8 cellular contexts compared by ENCODE assay signal in genomic region chr7:30062587-30062986, GRCh38. TPM values are rescaled to one million over a fixed set of nuclear protein-coding genes. Genes with fewer than 3 reads are reported as not detected.
DNase-seq lines count a peak whose midpoint lies in the region; TF ChIP-seq lines count a peak whose summit lies in the region.

No MANE protein-coding gene starts in this region.

- H3K36me3 ChIP-seq in transverse colon, result peaks cover 0 to 5% (median 2%) of the 10 kb centered on the region in 4 donors
- no peaks in the 10 kb centered on the region for H3K36me3 ChIP-seq in MG63

- WGBS in transverse colon (ENCODE audit: low coverage in 1 of 2), 2 donors, result 67 to 71% methylated on average over 1 of the region's 1 CpG

- H3K27ac ChIP-seq in transverse colon, result no peak overlapping the region

- no peak for DNase-seq in Calu3
- peak; percentile 35 for DNase-seq in GM20000 (ENCODE audit: low spot score)
- DNase-seq in NCI-H2171 treated with DMSO at 0.1 percent for 48 hours (lab: John Stamatoyannopoulos, UW), result peak; percentile 51
- peak; percentile 61 for DNase-seq in astrocyte of the spinal cord (ENCODE audit: low read depth, low spot score)
- peak; percentile 64 for DNase-seq in inferior parietal cortex (ENCODE audit: extremely low spot score)
- DNase-seq in transverse colon, result no peak
- no peak for DNase-seq in MG63
- no peak for DNase-seq in mucosa of gallbladder (ENCODE audit: low spot score)

- H3K27me3 Mint-ChIP-seq in Calu3 (ENCODE audit: unreplicated experiment), result no peaks in the 10 kb centered on the region

- TF ChIP-seq CTCF in Calu3 (IDR thresholded peaks at IDR 0.05; ENCODE audit: unreplicated experiment) (peak; percentile 49), GM20000 (IDR thresholded peaks at IDR 0.05; ENCODE audit: extremely low read depth, missing control alignments) (peak; percentile 60), astrocyte of the spinal cord (IDR thresholded peaks at IDR 0.05; ENCODE audit: low read depth, low read length) (peak; percentile 70), transverse colon (IDR thresholded peaks at IDR 0.05) (peak in 4 of 5 experiments; percentile 41 to 47 (median 45))

- H3K27me3 ChIP-seq in transverse colon, result no peaks in the 10 kb centered on the region
- H3K27me3 ChIP-seq in MG63, result no peaks in the 10 kb centered on the region

- H3K4me3 ChIP-seq in astrocyte of the spinal cord (ENCODE audit: low read depth, low read length), result no peak overlapping the region
- H3K4me3 ChIP-seq in transverse colon, result no peak overlapping the region
- no peak overlapping the region for H3K4me3 ChIP-seq in MG63

- no peak overlapping the region for H3K4me3 Mint-ChIP-seq in Calu3 (ENCODE audit: low read depth, unreplicated experiment)

- no peak for TF ChIP-seq EP300 in transverse colon (IDR thresholded peaks at IDR 0.05; ENCODE audit: low read depth)

- no TSS peak for BruUV-seq in Calu3 (replicated peaks; lab: Mats Ljungman, UMichigan)

- peaks cover 3% of the 10 kb centered on the region for H3K9me3 Mint-ChIP-seq in Calu3 (ENCODE audit: low read depth, unreplicated experiment)

- in situ Hi-C loops in astrocyte of the spinal cord (cut with HindIII; ENCODE audit: low sequenced_read_pairs), result no loop called here
- in situ Hi-C loops in transverse colon (cut with MboI; ENCODE audit: low pct_ligation_motif_present in 1 of 4, low pct_unique_long_range_greater_than_20kb in 1 of 4, low sequenced_read_pairs in 3 of 4), result loop anchor here in 1 of 4 donors (25.0 kb wide), 2 partner anchors 325 to 425 kb away; no protein-coding TSS in a partner anchor

- intact Hi-C loops in Calu3 (cut with micrococcal nuclease; ENCODE audit: unreplicated experiment), result loop anchor here (1.0 to 5.0 kb wide), 6 partner anchors 35 to 425 kb away; no protein-coding TSS in a partner anchor
- intact Hi-C loops in transverse colon (cut with DNase I; ENCODE audit: low total_unique reads), result no loop called here

- H3K4me1 ChIP-seq in transverse colon, result peaks cover 0 to 5% (median 0%) of the 10 kb centered on the region in 4 donors

- CTCF ChIA-PET in Calu3 (lab: Charles Lee), result interaction anchor here (1.0 to 1.9 kb wide), 5 partner anchors 12 to 308 kb away, joined by 3 to 11 read pairs (median 6); no protein-coding TSS in a partner anchor

- H3K4me1 Mint-ChIP-seq in Calu3 (ENCODE audit: low read depth, unreplicated experiment), result no peaks in the 10 kb centered on the region

- H3K9me3 ChIP-seq in transverse colon, result no peaks in the 10 kb centered on the region
- no peaks in the 10 kb centered on the region for H3K9me3 ChIP-seq in MG63

- H3K27ac Mint-ChIP-seq in Calu3 (ENCODE audit: unreplicated experiment), result no peak overlapping the region

- no peak for TF ChIP-seq POLR2A in transverse colon (IDR thresholded peaks at IDR 0.05)

- H3K36me3 Mint-ChIP-seq in Calu3 (ENCODE audit: insufficient read depth, unreplicated experiment), result peaks cover 7% of the 10 kb centered on the region

RNA-seq across cellular contexts. Expression of gene PLEKHA8, which starts 34.4 kb away (rescaled TPM):
- total RNA-seq in Calu3 (2022), result 25.0 and 27.6 TPM in 2 replicates
- total RNA-seq in transverse colon, result 10 to 100 TPM in 3 of 4 donors, 1 to 10 TPM in 1; 6.6 to 16.4 (median 13.1) TPM
- total RNA-seq in MG63 (2014; rRNA removed; shearing (Covaris generic); ENCODE audit: low replicate concordance), result 8.6 and 10.6 TPM in 2 replicates
- 11.9 TPM for total RNA-seq in mucosa of gallbladder

RNA-seq across cellular contexts. Expression of gene FKBP14, which starts 36.1 kb away (rescaled TPM):
- 26.2 and 30.5 TPM in 2 replicates for total RNA-seq in Calu3 (2022)
- total RNA-seq in transverse colon, result 10 to 100 TPM in 2 of 4 donors, 1 to 10 TPM in 1, under 1 TPM in 1; 0.75 to 12.7 (median 9.6) TPM
- 8.1 and 16.1 TPM in 2 replicates for total RNA-seq in MG63 (2014; rRNA removed; shearing (Covaris generic); ENCODE audit: low replicate concordance)
- 10.9 TPM for total RNA-seq in mucosa of gallbladder

Comparison
In these comparisons a context has a peak if more than half of its experiments do, and no peak if none do; other contexts are left out.
1. DNase-seq: peak in GM20000 (single experiment), NCI-H2171 treated with DMSO at 0.1 percent for 48 hours (single experiment), astrocyte of the spinal cord (single experiment) and inferior parietal cortex (single experiment); none in Calu3 (single experiment), transverse colon (single experiment), MG63 (single experiment) and mucosa of gallbladder (single experiment).
2. Peak in every context shown above with its lines, with median percentiles within 50 percentile points of each other: CTCF ChIP-seq.